23 cellular contexts compared by ENCODE assay signal in genomic region chr1:54583307-54583686, GRCh38. TPM values are rescaled to one million over a fixed set of nuclear protein-coding genes. Genes with fewer than 3 reads are reported as not detected.
DNase-seq lines count a peak whose midpoint lies in the region; ATAC-seq and TF ChIP-seq lines count a peak whose summit lies in the region.
"Had no signal": no experiment of that assay in that cellular context is flagged by ENCODE, and none has a peak within 500 bp of the region (broad histone marks: within the 10 kb centered on the region; RNA-seq: fewer than 3 reads in every experiment).

No MANE protein-coding gene starts in this region.

- TF ChIP-seq POLR2A in esophagus muscularis mucosa (IDR thresholded peaks at IDR 0.05; ENCODE audit: low read depth) = no peak

- H3K4me3 ChIP-seq in esophagus muscularis mucosa = no peak overlapping the region
- H3K4me3 ChIP-seq in osteoblast (ENCODE audit: insufficient read depth, low read length) = no peak overlapping the region
- H3K4me3 ChIP-seq: cardiac muscle cell, esophagus squamous epithelium, GM23338, upper lobe of right lung had no signal

- H3K4me1 ChIP-seq in esophagus muscularis mucosa (peaks cover 52 to 67% (median 55%) of the 10 kb centered on the region in 4 donors), osteoblast (ENCODE audit: insufficient read depth, low read length) (peaks cover 4% of the 10 kb centered on the region)
- H3K4me1 ChIP-seq: BE2C had no signal

- H3K4me2 ChIP-seq in osteoblast (ENCODE audit: insufficient read depth, low read length) = no peak overlapping the region
- H3K4me2 ChIP-seq: GM23338 had no signal

- no peak overlapping the region for H2AFZ ChIP-seq in osteoblast (ENCODE audit: low read length)
- H2AFZ ChIP-seq: GM23338 had no signal

- TF ChIP-seq CTCF in C4-2B (conservative IDR thresholded peaks at IDR 0.05) (no peak), esophagus muscularis mucosa (IDR thresholded peaks at IDR 0.05) (no peak), osteoblast (IDR thresholded peaks at IDR 0.05; ENCODE audit: extremely low read depth, low read depth, low read length) (no peak)

- H3K27me3 ChIP-seq in esophagus muscularis mucosa (no peaks in the 10 kb centered on the region), osteoblast (ENCODE audit: insufficient read depth, low read length) (no peaks in the 10 kb centered on the region)
- H3K27me3 ChIP-seq: BE2C, cardiac muscle cell, esophagus squamous epithelium, upper lobe of right lung had no signal

- no peaks in the 10 kb centered on the region for H3K79me2 ChIP-seq in osteoblast (ENCODE audit: insufficient read depth, low read length)

- intact Hi-C loops in esophagus muscularis mucosa (cut with DNase I) = loop anchor here (5.0 to 10.0 kb wide), 2 partner anchors 36 to 78 kb away; partner anchors contain the start of gene ACOT11

- no peaks in the 10 kb centered on the region for H3K9me3 ChIP-seq in esophagus muscularis mucosa
- H3K9me3 ChIP-seq in osteoblast (ENCODE audit: low read depth, low read length) = no peaks in the 10 kb centered on the region
- H3K9me3 ChIP-seq: BE2C, esophagus squamous epithelium, upper lobe of right lung had no signal

- peak; percentile 89 for DNase-seq in NCI-H524 treated with DMSO at 0.1 percent for 48 hours (lab: John Stamatoyannopoulos, UW)
- DNase-seq in esophagus muscularis mucosa (ENCODE audit: extremely low spot score) = no peak
- DNase-seq in osteoblast (ENCODE audit: insufficient read length, low spot score, missing footprints) = peak; percentile 81
- DNase-seq in NCI-H128 (lab: John Stamatoyannopoulos, UW; ENCODE audit: unreplicated experiment) = no peak
- DNase-seq in islet precursor cell = no peak
- DNase-seq in stimulated activated naive CD4-positive, alpha-beta T cell treated with Interleukin-2 at 50 U/mL for 16 hours (lab: John Stamatoyannopoulos, UW) = no peak
- DNase-seq: ACHN; activated CD4-positive, alpha-beta T cell treated with anti-CD3 and anti-CD28 coated beads for 1 hour; activated CD8-positive, alpha-beta T cell treated with anti-CD3 and anti-CD28 coated beads for 36 hours; esophagus squamous epithelium; foreskin melanocyte; IMR-90; NCI-H1092 treated with DMSO at 0.1 percent for 48 hours; NCI-H2227 treated with DMSO at 0.1 percent for 48 hours; stimulated activated CD4-positive, alpha-beta T cell treated with anti-CD3 and anti-CD28 coated beads, Interleukin-2, amount 100 ng/mL, for 24 hours; upper lobe of right lung had no signal

- no peaks in the 10 kb centered on the region for H4K20me1 ChIP-seq in osteoblast (ENCODE audit: insufficient read depth, low read length)

- no peak for ATAC-seq in GM18519 (IDR thresholded peaks at IDR 0.05; ENCODE audit: low FRiP score, unreplicated experiment)
- ATAC-seq: activated CD8-positive, alpha-beta T cell treated with anti-CD3 and anti-CD28 coated beads for 36 hours; activated T-helper 17 cell treated with anti-CD3 and anti-CD28 coated beads, Interleukin-2, amount 50 U/mL, for 72 hours; upper lobe of right lung had no signal

- H3K36me3 ChIP-seq in esophagus muscularis mucosa (peaks cover 0 to 27% (median 9%) of the 10 kb centered on the region in 4 donors), osteoblast (ENCODE audit: insufficient read depth, low read length) (no peaks in the 10 kb centered on the region)
- H3K36me3 ChIP-seq: BE2C, upper lobe of right lung had no signal

- 74% methylated on average over 3 of the region's 3 CpGs for WGBS in esophagus muscularis mucosa

- H3K27ac ChIP-seq in C4-2B (peak overlapping the region; percentile 82; the same call in 1 of the 2 replicates), esophagus muscularis mucosa (replicated peaks in 1 of 4) (peak overlapping the region; percentile 87 to 93 (median 90)), osteoblast (ENCODE audit: low read depth, low read length) (no peak overlapping the region)
- H3K27ac ChIP-seq: upper lobe of right lung had no signal

- TF ChIP-seq EP300 in esophagus muscularis mucosa (IDR thresholded peaks at IDR 0.05) = no peak

RNA-seq across cellular contexts. Expression of gene ACOT11, which starts 35.3 kb away (rescaled TPM):
- total RNA-seq in esophagus muscularis mucosa = 10 to 100 TPM in 2 of 4 donors, 1 to 10 TPM in 2; 6.9 to 19.1 (median 13.4) TPM
- 2.9 and 3.8 TPM in 2 replicates for total RNA-seq in osteoblast

RNA-seq across cellular contexts. Expression of gene FAM151A, which starts 40.0 kb away (rescaled TPM):
- not detected for total RNA-seq in esophagus muscularis mucosa
- total RNA-seq in osteoblast = not detected in 2 replicates
- total RNA-seq: activated CD8-positive, alpha-beta T cell treated with anti-CD3 and anti-CD28 coated beads for 36 hours; activated T-helper 17 cell treated with anti-CD3 and anti-CD28 coated beads, Interleukin-2, amount 50 U/mL, for 72 hours; IMR-90; T-helper 2 cell treated with Interferon-gamma antibody and Interleukin-4, amounts not matched to agents 100 ng/mL and 5 ng/mL, for 36 hours; upper lobe of right lung had no signal

RNA-seq across cellular contexts. Expression of gene MROH7, which starts 58.3 kb away (rescaled TPM):
- total RNA-seq in esophagus muscularis mucosa (10 to 100 TPM; 11.6 to 20.8 (median 14.8) TPM), osteoblast (0.36 and 0.59 TPM in 2 replicates)
- total RNA-seq: IMR-90 had no signal

Comparison
In these comparisons a context has a peak if more than half of its experiments do, and no peak if none do; other contexts are left out.
1. DNase-seq: peak in NCI-H524 treated with DMSO at 0.1 percent for 48 hours (single experiment) and osteoblast (single experiment); none in esophagus muscularis mucosa (single experiment), NCI-H128 (single experiment), islet precursor cell (single experiment) and stimulated activated naive CD4-positive, alpha-beta T cell treated with Interleukin-2 at 50 U/mL for 16 hours (single experiment).